Comparison of ENCODE assay signal across 3 cellular contexts in genomic region chr3:65444448-65444815, GRCh38.
"Had no signal": no experiment of that assay in that cellular context is flagged by ENCODE, and none has a peak within 500 bp of the region (broad histone marks: within the 10 kb centered on the region; RNA-seq: fewer than 3 reads in every experiment).

No MANE protein-coding gene starts in this region.

- DNase-seq: GDM1, GF-D8 had no signal

- H3K4me3 ChIP-seq: GM12878 had no signal

- ATAC-seq: GM12878 had no signal
